8 cellular contexts compared by ENCODE assay signal in genomic region chr19:48741222-48741999, GRCh38. TPM values are rescaled to one million over a fixed set of nuclear protein-coding genes. Genes with fewer than 3 reads are reported as not detected.
DNase-seq lines count a peak whose midpoint lies in the region; ATAC-seq and TF ChIP-seq lines count a peak whose summit lies in the region.

No MANE protein-coding gene starts in this region.

- H3K27ac ChIP-seq in thyroid gland: peak overlapping the region; percentile 56 to 74 (median 62)

- no peaks in the 10 kb centered on the region for H3K9me3 ChIP-seq in thyroid gland

- H3K27ac Mint-ChIP-seq in activated CD8-positive, alpha-beta memory T cell treated with anti-CD3 and anti-CD28 coated beads, Interleukin-2, amount 10 ng/mL, durations not matched to agents 7 days and 5 days: no peak overlapping the region

- H3K27me3 ChIP-seq in thyroid gland: no peaks in the 10 kb centered on the region

- peaks cover 17% of the 10 kb centered on the region for H3K4me1 Mint-ChIP-seq in activated CD8-positive, alpha-beta memory T cell treated with anti-CD3 and anti-CD28 coated beads, Interleukin-2, amount 10 ng/mL, durations not matched to agents 7 days and 5 days

- no peak overlapping the region for H3K4me3 Mint-ChIP-seq in activated CD8-positive, alpha-beta memory T cell treated with anti-CD3 and anti-CD28 coated beads, Interleukin-2, amount 10 ng/mL, durations not matched to agents 7 days and 5 days

- TF ChIP-seq POLR2A in thyroid gland (IDR thresholded peaks at IDR 0.05): peak in 1 of 2 donors; percentile 43

- no peaks in the 10 kb centered on the region for H3K9me3 Mint-ChIP-seq in activated CD8-positive, alpha-beta memory T cell treated with anti-CD3 and anti-CD28 coated beads, Interleukin-2, amount 10 ng/mL, durations not matched to agents 7 days and 5 days (ENCODE audit: low read depth)

- DNase-seq in activated CD8-positive, alpha-beta memory T cell treated with anti-CD3 and anti-CD28 coated beads for 24 hours: peak; percentile 77
- no peak for DNase-seq in activated CD8-positive, alpha-beta memory T cell treated with anti-CD3 and anti-CD28 coated beads, Interleukin-2, amount 50 U/mL, for 4 hours
- peak; percentile 55 for DNase-seq in activated CD8-positive, alpha-beta memory T cell treated with anti-CD3 and anti-CD28 coated beads, Interleukin-2, amount 10 ng/mL, durations not matched to agents 7 days and 5 days
- DNase-seq in iPS-NIHi11 (ENCODE audit: low spot score): peak; percentile 77
- DNase-seq in thyroid gland: no peak
- no peak for DNase-seq in posterior vena cava (ENCODE audit: low spot score)

- no peak for ATAC-seq in activated CD8-positive, alpha-beta memory T cell treated with anti-CD3 and anti-CD28 coated beads, Interleukin-2, amount 10 ng/mL, durations not matched to agents 7 days and 5 days
- ATAC-seq in HG03442 (IDR thresholded peaks at IDR 0.05; ENCODE audit: unreplicated experiment) (no peak), GM18520 (IDR thresholded peaks at IDR 0.05; ENCODE audit: unreplicated experiment) (no peak)

- no peaks in the 10 kb centered on the region for H3K36me3 Mint-ChIP-seq in activated CD8-positive, alpha-beta memory T cell treated with anti-CD3 and anti-CD28 coated beads, Interleukin-2, amount 10 ng/mL, durations not matched to agents 7 days and 5 days

- peaks cover 27% of the 10 kb centered on the region for H3K27me3 Mint-ChIP-seq in activated CD8-positive, alpha-beta memory T cell treated with anti-CD3 and anti-CD28 coated beads, Interleukin-2, amount 10 ng/mL, durations not matched to agents 7 days and 5 days

- WGBS in thyroid gland, 2 donors: 30 to 32% methylated on average over 26 to 31 of the region's 32 CpGs

- CTCF ChIA-PET in activated CD8-positive, alpha-beta memory T cell treated with anti-CD3 and anti-CD28 coated beads, Interleukin-2, amount 10 ng/mL, durations not matched to agents 7 days and 5 days (lab: Charles Lee): interaction anchor here (0.8 kb wide), 1 partner anchor 114 kb away, joined by 3 read pairs; no protein-coding TSS in a partner anchor

- peaks cover 5 to 20% of the 10 kb centered on the region in 2 donors for H3K4me1 ChIP-seq in thyroid gland

- no peaks in the 10 kb centered on the region for H3K36me3 ChIP-seq in thyroid gland

- TF ChIP-seq CTCF in thyroid gland (IDR thresholded peaks at IDR 0.05): no peak

- intact Hi-C loops in thyroid gland (cut with DNase I): no loop called here
- intact Hi-C loops in posterior vena cava (cut with DNase I): no loop called here

- peak overlapping the region in 1 of 3 donors; percentile 55 for H3K4me3 ChIP-seq in thyroid gland (replicated peaks in 1 of 3)

RNA-seq across cellular contexts. Expression of gene RASIP1, which starts 1.0 kb away (rescaled TPM):
- not detected for total RNA-seq in activated CD8-positive, alpha-beta memory T cell treated with anti-CD3 and anti-CD28 coated beads, Interleukin-2, amount 10 ng/mL, durations not matched to agents 7 days and 5 days
- total RNA-seq in thyroid gland (10 to 100 TPM in 2 of 4 donors, 1 to 10 TPM in 2; 9.7 to 25.8 (median 14.0) TPM), posterior vena cava (10 to 100 TPM; 13.8 to 19.2 TPM)

RNA-seq across cellular contexts. Expression of gene IZUMO1, which starts 5.3 kb away (rescaled TPM):
- total RNA-seq in activated CD8-positive, alpha-beta memory T cell treated with anti-CD3 and anti-CD28 coated beads, Interleukin-2, amount 10 ng/mL, durations not matched to agents 7 days and 5 days: not detected
- total RNA-seq in thyroid gland (1 to 10 TPM in 2 of 4 donors, not detected in 2; 1.1 TPM), posterior vena cava (under 1 TPM; 0.52 to 0.56 TPM)

RNA-seq across cellular contexts. Expression of gene FUT1, which starts 11.0 kb away (rescaled TPM):
- under 1 TPM; 0.06 to 0.09 TPM for total RNA-seq in activated CD8-positive, alpha-beta memory T cell treated with anti-CD3 and anti-CD28 coated beads, Interleukin-2, amount 10 ng/mL, durations not matched to agents 7 days and 5 days
- 1 to 10 TPM; 1.7 to 3.0 (median 2.0) TPM for total RNA-seq in thyroid gland
- 1 to 10 TPM; 1.5 to 2.1 TPM for total RNA-seq in posterior vena cava

RNA-seq across cellular contexts. Expression of gene FGF21, which starts 13.9 kb away (rescaled TPM):
- not detected for total RNA-seq in activated CD8-positive, alpha-beta memory T cell treated with anti-CD3 and anti-CD28 coated beads, Interleukin-2, amount 10 ng/mL, durations not matched to agents 7 days and 5 days
- total RNA-seq in thyroid gland (not detected), posterior vena cava (not detected)

RNA-seq across cellular contexts. Expression of gene MAMSTR, which starts 21.9 kb away (rescaled TPM):
- total RNA-seq in activated CD8-positive, alpha-beta memory T cell treated with anti-CD3 and anti-CD28 coated beads, Interleukin-2, amount 10 ng/mL, durations not matched to agents 7 days and 5 days: 1 to 10 TPM; 1.0 to 1.1 TPM
- total RNA-seq in thyroid gland (under 1 TPM in 3 of 4 donors, not detected in 1; 0.29 to 0.67 (median 0.54) TPM), posterior vena cava (1 to 10 TPM in 1 of 2 donors, under 1 TPM in 1; 0.90 to 1.1 TPM)

Comparison
In these comparisons a context has a peak if more than half of its experiments do, and no peak if none do; other contexts are left out.
1. DNase-seq: peak in activated CD8-positive, alpha-beta memory T cell treated with anti-CD3 and anti-CD28 coated beads for 24 hours (single experiment), activated CD8-positive, alpha-beta memory T cell treated with anti-CD3 and anti-CD28 coated beads, Interleukin-2, amount 10 ng/mL, durations not matched to agents 7 days and 5 days (single experiment) and iPS-NIHi11 (single experiment); none in activated CD8-positive, alpha-beta memory T cell treated with anti-CD3 and anti-CD28 coated beads, Interleukin-2, amount 50 U/mL, for 4 hours (single experiment), thyroid gland (0 of 2) and posterior vena cava (single experiment).
2. RNA of gene RASIP1, which starts 1.0 kb away (total RNA-seq): 13.8 to 19.2 TPM in posterior vena cava and 9.7 to 25.8 TPM in thyroid gland; not detected in activated CD8-positive, alpha-beta memory T cell treated with anti-CD3 and anti-CD28 coated beads, Interleukin-2, amount 10 ng/mL, durations not matched to agents 7 days and 5 days; every median in the first group is over 10 times any median in the second.